In the genomic region with DNA sequence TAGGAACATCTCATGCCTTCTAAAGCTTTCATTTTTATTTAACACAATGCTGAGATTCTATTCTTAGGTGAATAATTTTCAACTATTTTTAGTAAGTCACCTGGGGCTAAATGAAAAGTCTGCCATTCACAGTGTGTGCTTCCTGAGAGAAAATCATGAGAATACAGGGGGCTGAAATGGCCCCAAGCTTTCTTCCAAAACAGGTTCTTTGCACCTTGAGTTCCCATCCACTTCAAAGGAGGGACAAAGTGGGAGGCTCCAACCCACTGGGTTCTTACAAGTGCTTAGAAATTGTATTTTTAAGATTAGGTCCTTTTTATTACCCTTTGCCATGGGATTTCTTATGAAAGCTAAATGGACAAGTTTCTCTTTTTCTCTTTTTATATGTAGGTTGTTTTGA, we compare ENCODE assay signal across 1 cellular context.
TF ChIP-seq lines count a peak whose summit lies in the region.

No MANE protein-coding gene starts in this region.

TF ChIP-seq in HepG2, 621 proteins besides CTCF, POLR2A, EP300 and RAD21 (continued from another document):
- TF ChIP-seq, protein P1, sequence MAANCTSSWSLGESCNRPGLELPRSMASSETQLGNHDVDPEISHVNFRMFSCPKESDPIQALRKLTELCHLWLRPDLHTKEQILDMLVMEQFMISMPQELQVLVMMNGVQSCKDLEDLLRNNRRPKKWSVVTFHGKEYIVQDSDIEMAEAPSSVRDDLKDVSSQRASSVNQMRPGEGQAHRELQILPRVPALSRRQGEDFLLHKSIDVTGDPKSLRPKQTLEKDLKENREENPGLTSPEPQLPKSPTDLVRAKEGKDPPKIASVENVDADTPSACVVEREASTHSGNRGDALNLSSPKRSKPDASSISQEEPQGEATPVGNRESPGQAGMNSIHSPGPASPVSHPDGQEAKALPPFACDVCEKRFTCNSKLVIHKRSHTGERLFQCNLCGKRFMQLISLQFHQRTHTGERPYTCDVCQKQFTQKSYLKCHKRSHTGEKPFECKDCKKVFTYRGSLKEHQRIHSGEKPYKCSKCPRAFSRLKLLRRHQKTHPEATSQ (CRISPR knock-in tag; IDR thresholded peaks at IDR 0.05; ENCODE audit: borderline replicate concordance) = no peak
- no peak for TF ChIP-seq ZNF619 (CRISPR knock-in tag; IDR thresholded peaks at IDR 0.05)
- no peak for TF ChIP-seq ZNF614 (CRISPR knock-in tag; IDR thresholded peaks at IDR 0.05; ENCODE audit: borderline replicate concordance)
- TF ChIP-seq SRSF9 (IDR thresholded peaks at IDR 0.05; ENCODE audit: borderline replicate concordance, insufficient read depth, low read depth, low read length, poor library complexity, severe bottlenecking) = no peak
- no peak for TF ChIP-seq KLF13 (CRISPR knock-in tag; IDR thresholded peaks at IDR 0.05)
- TF ChIP-seq, protein P2, sequence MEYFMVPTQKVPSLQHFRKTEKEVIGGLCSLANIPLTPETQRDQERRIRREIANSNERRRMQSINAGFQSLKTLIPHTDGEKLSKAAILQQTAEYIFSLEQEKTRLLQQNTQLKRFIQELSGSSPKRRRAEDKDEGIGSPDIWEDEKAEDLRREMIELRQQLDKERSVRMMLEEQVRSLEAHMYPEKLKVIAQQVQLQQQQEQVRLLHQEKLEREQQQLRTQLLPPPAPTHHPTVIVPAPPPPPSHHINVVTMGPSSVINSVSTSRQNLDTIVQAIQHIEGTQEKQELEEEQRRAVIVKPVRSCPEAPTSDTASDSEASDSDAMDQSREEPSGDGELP (IDR thresholded peaks at IDR 0.05; ENCODE audit: borderline replicate concordance, low read depth) = no peak
- TF ChIP-seq ZNF224 (CRISPR knock-in tag; IDR thresholded peaks at IDR 0.05) = no peak
